8 cellular contexts compared by ENCODE assay signal in the genomic region with DNA sequence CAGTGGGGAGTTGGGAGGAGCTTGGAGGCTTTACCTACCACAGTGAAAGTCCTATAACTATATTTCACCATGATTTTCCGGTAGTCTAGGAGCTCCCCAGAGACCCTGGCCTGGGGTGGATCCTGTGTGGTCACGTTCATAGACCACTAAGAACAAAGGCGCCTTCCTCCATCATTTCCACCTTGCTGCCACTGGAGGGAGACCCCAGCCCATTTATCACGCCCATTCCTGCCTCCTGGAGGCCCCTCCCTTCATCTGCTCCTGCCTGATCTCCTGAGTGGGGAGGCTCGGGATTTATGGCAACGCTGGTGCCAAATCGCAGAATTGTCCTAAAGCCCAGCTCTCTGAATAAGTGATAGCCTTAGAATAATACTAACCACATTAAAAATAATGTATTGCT.
DNase-seq lines count a peak whose midpoint lies in the region; ATAC-seq and TF ChIP-seq lines count a peak whose summit lies in the region.

No MANE protein-coding gene starts in this region.

- BruUV-seq in MCF 10A (replicated peaks; lab: Mats Ljungman, UMichigan) (no TSS peak), Panc1 (replicated peaks; lab: Mats Ljungman, UMichigan) (no TSS peak)

- TF ChIP-seq EP300 in suprapubic skin (IDR thresholded peaks at IDR 0.05) = no peak

- H3K4me1 Mint-ChIP-seq in MCF 10A (ENCODE audit: insufficient read depth, unreplicated experiment) = peaks cover 6% of the 10 kb centered on the region
- H3K4me1 Mint-ChIP-seq in activated CD4-positive, alpha-beta memory T cell treated with anti-CD3 and anti-CD28 coated beads for 36 hours (ENCODE audit: low read depth) = no peaks in the 10 kb centered on the region

- TF ChIP-seq CTCF in MCF 10A (IDR thresholded peaks at IDR 0.05; ENCODE audit: unreplicated experiment) = peak; percentile 51
- no peak for TF ChIP-seq CTCF in breast epithelium (IDR thresholded peaks at IDR 0.05)
- TF ChIP-seq CTCF in Panc1 (IDR thresholded peaks at IDR 0.05) = peak; percentile 18; the same call in 1 of the 2 replicates
- peak; percentile 47 for TF ChIP-seq CTCF in hepatocyte (IDR thresholded peaks at IDR 0.05; ENCODE audit: poor library complexity)
- no peak for TF ChIP-seq CTCF in suprapubic skin (IDR thresholded peaks at IDR 0.05)

- ATAC-seq in Panc1 (no peak), HG02763 (IDR thresholded peaks at IDR 0.05; ENCODE audit: unreplicated experiment) (no peak)
- no peak for ATAC-seq in stimulated activated naive CD8-positive, alpha-beta T cell treated with anti-CD3 and anti-CD28 coated beads, Interleukin-15, Interleukin-2, amounts not matched to agents 100 U/mL and 50 U/mL, for 24 hours

- H3K27ac ChIP-seq in breast epithelium = no peak overlapping the region
- no peak overlapping the region for H3K27ac ChIP-seq in Panc1 (ENCODE audit: low read length)
- H3K27ac ChIP-seq in hepatocyte = no peak overlapping the region
- H3K27ac ChIP-seq in suprapubic skin = no peak overlapping the region

- no peak overlapping the region for H3K4me3 ChIP-seq in breast epithelium
- no peak overlapping the region for H3K4me3 ChIP-seq in Panc1 (ENCODE audit: low read depth in 2 of 2, low read length in 2 of 2)
- H3K4me3 ChIP-seq in hepatocyte = no peak overlapping the region
- H3K4me3 ChIP-seq in suprapubic skin = no peak overlapping the region

- H3K36me3 ChIP-seq in breast epithelium = no peaks in the 10 kb centered on the region
- no peaks in the 10 kb centered on the region for H3K36me3 ChIP-seq in Panc1 (ENCODE audit: control insufficient read depth, insufficient read depth, low read length)
- H3K36me3 ChIP-seq in hepatocyte (replicated peaks; ENCODE audit: insufficient read depth, low read depth) = no peaks in the 10 kb centered on the region
- no peaks in the 10 kb centered on the region for H3K36me3 ChIP-seq in suprapubic skin

- no peak overlapping the region for H2AFZ ChIP-seq in hepatocyte

- no peaks in the 10 kb centered on the region for H3K79me2 ChIP-seq in hepatocyte

- H3K36me3 Mint-ChIP-seq in MCF 10A (ENCODE audit: insufficient read depth, unreplicated experiment) = no peaks in the 10 kb centered on the region
- H3K36me3 Mint-ChIP-seq in activated CD4-positive, alpha-beta memory T cell treated with anti-CD3 and anti-CD28 coated beads for 36 hours = no peaks in the 10 kb centered on the region

- no peaks in the 10 kb centered on the region for H3K9me2 ChIP-seq in hepatocyte (replicated peaks; ENCODE audit: insufficient read depth)

- 29% methylated on average over 7 of the region's 7 CpGs for WGBS in hepatocyte (ENCODE audit: low lambda C conversion rate, missing lambda C conversion rate)
- WGBS in suprapubic skin = 26% methylated on average over 7 of the region's 7 CpGs

- POLR2A ChIA-PET in MCF 10A (lab: Yijun Ruan, JAX) (interaction anchor here (0.7 to 0.9 kb wide), 2 partner anchors 57 to 216 kb away, joined by 3 read pairs; no protein-coding TSS in a partner anchor), Panc1 (lab: Charles Lee) (no interaction called here)
- POLR2A ChIA-PET in activated CD4-positive, alpha-beta memory T cell treated with anti-CD3 and anti-CD28 coated beads for 36 hours (lab: Charles Lee) = no interaction called here

- no peaks in the 10 kb centered on the region for H4K20me1 ChIP-seq in hepatocyte (ENCODE audit: insufficient read depth, poor library complexity, severe bottlenecking)

- H3K4me1 ChIP-seq in breast epithelium = no peaks in the 10 kb centered on the region
- H3K4me1 ChIP-seq in Panc1 (ENCODE audit: control insufficient read depth, insufficient read depth, low read length) = no peaks in the 10 kb centered on the region
- no peaks in the 10 kb centered on the region for H3K4me1 ChIP-seq in hepatocyte (ENCODE audit: insufficient read depth)
- no peaks in the 10 kb centered on the region for H3K4me1 ChIP-seq in suprapubic skin

- H3K27me3 Mint-ChIP-seq in MCF 10A (ENCODE audit: insufficient read depth, unreplicated experiment) = no peaks in the 10 kb centered on the region
- H3K27me3 Mint-ChIP-seq in activated CD4-positive, alpha-beta memory T cell treated with anti-CD3 and anti-CD28 coated beads for 36 hours = no peaks in the 10 kb centered on the region

- no peaks in the 10 kb centered on the region for H3K9me3 ChIP-seq in breast epithelium
- H3K9me3 ChIP-seq in Panc1 (ENCODE audit: control insufficient read depth, insufficient read depth, low read depth, low read length) = no peaks in the 10 kb centered on the region
- H3K9me3 ChIP-seq in hepatocyte (ENCODE audit: low read depth) = no peaks in the 10 kb centered on the region
- H3K9me3 ChIP-seq in suprapubic skin = no peaks in the 10 kb centered on the region

- intact Hi-C loops in MCF 10A (cut with micrococcal nuclease) (no loop called here), breast epithelium (cut with DNase I; ENCODE audit: low total_unique reads) (no loop called here), Panc1 (cut with micrococcal nuclease; ENCODE audit: unreplicated experiment) (no loop called here)
- intact Hi-C loops in activated CD4-positive, alpha-beta memory T cell treated with anti-CD3 and anti-CD28 coated beads for 36 hours (cut with micrococcal nuclease) = no loop called here

- no peak for DNase-seq in MCF 10A (ENCODE audit: unreplicated experiment)
- no peak for DNase-seq in breast epithelium (ENCODE audit: low spot score in 2 of 2)
- no peak for DNase-seq in Panc1 (ENCODE audit: low read depth, low spot score)
- DNase-seq in hepatocyte (ENCODE audit: low spot score) = peak; percentile 43
- no peak for DNase-seq in stimulated activated naive CD8-positive, alpha-beta T cell treated with anti-CD3 and anti-CD28 coated beads, Interleukin-15, Interleukin-2, amounts not matched to agents 100 U/mL and 50 U/mL, for 24 hours
- DNase-seq in suprapubic skin (ENCODE audit: low spot score in 2 of 2) = no peak
- no peak for DNase-seq in activated CD4-positive, alpha-beta memory T cell treated with anti-CD3 and anti-CD28 coated beads for 36 hours

- CTCF ChIA-PET in MCF 10A (lab: Yijun Ruan, JAX) = interaction anchor here (0.6 to 1.5 kb wide), 10 partner anchors 9 to 988 kb away, joined by 3 to 6 read pairs (median 4); no protein-coding TSS in a partner anchor
- CTCF ChIA-PET in Panc1 (lab: Charles Lee) = no interaction called here
- CTCF ChIA-PET in activated CD4-positive, alpha-beta memory T cell treated with anti-CD3 and anti-CD28 coated beads for 36 hours (lab: Charles Lee) = no interaction called here

- H3K9me3 Mint-ChIP-seq in MCF 10A (ENCODE audit: unreplicated experiment) = no peaks in the 10 kb centered on the region
- H3K9me3 Mint-ChIP-seq in activated CD4-positive, alpha-beta memory T cell treated with anti-CD3 and anti-CD28 coated beads for 36 hours = peaks cover 4% of the 10 kb centered on the region

- H3K4me3 Mint-ChIP-seq in MCF 10A (ENCODE audit: unreplicated experiment) = no peak overlapping the region
- no peak overlapping the region for H3K4me3 Mint-ChIP-seq in activated CD4-positive, alpha-beta memory T cell treated with anti-CD3 and anti-CD28 coated beads for 36 hours

- no peak overlapping the region for H3K27ac Mint-ChIP-seq in MCF 10A (ENCODE audit: low read depth, unreplicated experiment)
- no peak overlapping the region for H3K27ac Mint-ChIP-seq in activated CD4-positive, alpha-beta memory T cell treated with anti-CD3 and anti-CD28 coated beads for 36 hours

- no peak overlapping the region for H3K4me2 ChIP-seq in hepatocyte

- H3K27me3 ChIP-seq in breast epithelium (no peaks in the 10 kb centered on the region), Panc1 (ENCODE audit: control insufficient read depth, insufficient read depth, low read length) (no peaks in the 10 kb centered on the region), hepatocyte (no peaks in the 10 kb centered on the region), suprapubic skin (no peaks in the 10 kb centered on the region)

- TF ChIP-seq POLR2A in breast epithelium (IDR thresholded peaks at IDR 0.05) = no peak
- TF ChIP-seq POLR2A in suprapubic skin (IDR thresholded peaks at IDR 0.05) = no peak

- in situ Hi-C loops in Panc1 (cut with HindIII; ENCODE audit: low pct_unique_long_range_greater_than_20kb, low sequenced_read_pairs) = no loop called here

Comparison
In these comparisons a context has a peak if more than half of its experiments do, and no peak if none do; other contexts are left out.
1. CTCF ChIP-seq: peak in MCF 10A (single experiment), Panc1 (single experiment) and hepatocyte (single experiment); none in breast epithelium (0 of 3) and suprapubic skin (0 of 2).